26 cellular contexts compared by ENCODE assay signal in the genomic region with DNA sequence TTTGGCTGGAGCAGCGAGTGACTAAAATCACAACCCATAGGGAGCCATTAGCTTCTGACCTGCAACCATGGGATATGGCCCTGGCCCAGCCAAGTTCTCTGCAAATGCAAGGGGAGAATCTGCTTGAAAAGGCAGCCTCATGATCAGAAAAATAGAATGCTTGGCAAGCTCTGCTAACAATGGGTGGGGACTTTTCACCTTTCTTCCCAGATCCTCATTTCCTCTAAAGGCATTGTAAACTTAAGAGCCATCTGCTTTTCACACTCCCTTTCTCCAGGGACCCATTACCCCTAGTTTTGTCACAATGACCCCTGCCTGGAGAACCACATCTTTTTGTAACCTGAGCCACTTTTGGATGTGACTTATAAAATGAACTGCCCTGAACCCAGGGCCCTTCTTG.
A peak's percentile ranks its signal among the peaks of the same experiment; 100 is the strongest.
DNase-seq lines count a peak whose midpoint lies in the region; ATAC-seq and TF ChIP-seq lines count a peak whose summit lies in the region.
"Had no signal": no experiment of that assay in that cellular context is flagged by ENCODE, and none has a peak within 500 bp of the region (broad histone marks: within the 10 kb centered on the region; RNA-seq: fewer than 3 reads in every experiment).

No MANE protein-coding gene starts in this region.

- H3K27ac ChIP-seq in thyroid gland, result no peak overlapping the region
- H3K27ac ChIP-seq: stomach, upper lobe of right lung had no signal

- peak; percentile 43 for ATAC-seq in HG02938 (IDR thresholded peaks at IDR 0.05; ENCODE audit: unreplicated experiment)
- ATAC-seq in activated B cell treated with CpG ODN at 0.5 μM for 24 hours (ENCODE audit: low read depth), result no peak
- ATAC-seq in sciatic nerve, result peak; percentile 92
- no peak for ATAC-seq in GM19397 (IDR thresholded peaks at IDR 0.05; ENCODE audit: unreplicated experiment)
- ATAC-seq: activated T-cell treated with anti-CD3 and anti-CD28 coated beads, Interleukin-2, amount 50 U/mL, for 4 hours; HCT116; PC-3; upper lobe of right lung had no signal

- TF ChIP-seq CTCF in GM13976 (IDR thresholded peaks at IDR 0.05; ENCODE audit: borderline replicate concordance, control extremely low read depth, extremely low read depth, insufficient read depth, missing control alignments) (no peak), activated B cell treated with CpG ODN at 0.5 μM for 24 hours (IDR thresholded peaks at IDR 0.05) (no peak), thyroid gland (IDR thresholded peaks at IDR 0.05) (no peak), GM10248 (IDR thresholded peaks at IDR 0.05; ENCODE audit: control extremely low read depth, extremely low read depth, low read depth, missing control alignments) (no peak)

- DNase-seq in GM13976 (ENCODE audit: low spot score), result peak; percentile 29
- DNase-seq in activated B cell treated with CpG ODN at 0.5 μM for 24 hours, result no peak
- no peak for DNase-seq in sciatic nerve (ENCODE audit: low spot score)
- no peak for DNase-seq in thyroid gland
- DNase-seq in NCI-H82 (lab: John Stamatoyannopoulos, UW), result no peak
- no peak for DNase-seq in GM10248 (ENCODE audit: extremely low spot score)
- DNase-seq: ACHN; activated naive CD4-positive, alpha-beta T cell; activated T-cell treated with anti-CD3 and anti-CD28 coated beads, Interleukin-2, amount 50 U/mL, for 4 hours; adrenal gland; C1 segment of cervical spinal cord; Calu3; EL; kidney glomerular epithelial cell; NCI-H2107; NCI-H774; PC-3; retina; SHP77 treated with DMSO at 0.1 percent for 48 hours; stimulated activated CD4-positive, alpha-beta T cell treated with anti-CD3 and anti-CD28 coated beads, Interleukin-4, amount 100 ng/mL, for 24 hours; stomach; upper lobe of right lung had no signal

- H3K9me3 Mint-ChIP-seq in activated B cell treated with CpG ODN at 0.5 μM for 24 hours, result no peaks in the 10 kb centered on the region
- H3K9me3 Mint-ChIP-seq: IgD-negative memory B cell had no signal

- peaks cover 40% of the 10 kb centered on the region for H3K4me1 Mint-ChIP-seq in activated B cell treated with CpG ODN at 0.5 μM for 24 hours

- peak overlapping the region; percentile 36 for H3K4me3 Mint-ChIP-seq in activated B cell treated with CpG ODN at 0.5 μM for 24 hours
- H3K4me3 Mint-ChIP-seq: activated T-cell treated with anti-CD3 and anti-CD28 coated beads, Interleukin-2, amount 50 U/mL, for 4 hours; IgD-negative memory B cell had no signal

- peaks cover 4 to 7% of the 10 kb centered on the region in 2 donors for H3K4me1 ChIP-seq in thyroid gland
- H3K4me1 ChIP-seq: stomach had no signal

- H3K36me3 Mint-ChIP-seq in activated B cell treated with CpG ODN at 0.5 μM for 24 hours (ENCODE audit: low read depth), result peaks cover 16% of the 10 kb centered on the region

- CTCF ChIA-PET in activated B cell treated with CpG ODN at 0.5 μM for 24 hours (lab: Charles Lee), result no interaction called here
- CTCF ChIA-PET in GM10248 (lab: Yijun Ruan, JAX), result interaction anchor here (1.0 to 1.6 kb wide), 3 partner anchors 9 to 19 kb away, joined by 3 to 4 read pairs (median 3); no protein-coding TSS in a partner anchor

- TF ChIP-seq POLR2A in thyroid gland (IDR thresholded peaks at IDR 0.05), result no peak

- H3K27ac Mint-ChIP-seq in activated B cell treated with CpG ODN at 0.5 μM for 24 hours, result no peak overlapping the region
- H3K27ac Mint-ChIP-seq: IgD-negative memory B cell had no signal

- no peaks in the 10 kb centered on the region for H3K9me3 ChIP-seq in thyroid gland
- H3K9me3 ChIP-seq: adrenal gland, stomach, upper lobe of right lung had no signal

- POLR2A ChIA-PET in activated B cell treated with CpG ODN at 0.5 μM for 24 hours (lab: Charles Lee), result no interaction called here
- POLR2A ChIA-PET in GM10248 (lab: Yijun Ruan, JAX), result no interaction called here

- no peak overlapping the region for H3K4me3 ChIP-seq in thyroid gland (replicated peaks in 1 of 3)
- H3K4me3 ChIP-seq: adrenal gland, stomach, upper lobe of right lung had no signal

- H3K27me3 ChIP-seq in thyroid gland, result no peaks in the 10 kb centered on the region
- H3K27me3 ChIP-seq: adrenal gland, stomach, upper lobe of right lung had no signal

- peaks cover 0 to 4% of the 10 kb centered on the region in 2 donors for H3K36me3 ChIP-seq in thyroid gland
- H3K36me3 ChIP-seq: adrenal gland, upper lobe of right lung had no signal

- WGBS in thyroid gland, 2 donors, result 41 to 67% methylated on average over 1 of the region's 1 CpG

- intact Hi-C loops in activated B cell treated with CpG ODN at 0.5 μM for 24 hours (cut with micrococcal nuclease) (no loop called here), sciatic nerve (cut with DNase I) (no loop called here), thyroid gland (cut with DNase I) (no loop called here)

- H3K27me3 Mint-ChIP-seq in activated B cell treated with CpG ODN at 0.5 μM for 24 hours, result no peaks in the 10 kb centered on the region
- H3K27me3 Mint-ChIP-seq: IgD-negative memory B cell had no signal

- in situ Hi-C loops in GM13976 (cut with MboI; ENCODE audit: low sequenced_read_pairs, unreplicated experiment), result no loop called here

Comparison
In these comparisons a context has a peak if more than half of its experiments do, and no peak if none do; other contexts are left out.
1. ATAC-seq: peak in HG02938 (single experiment) and sciatic nerve (single experiment); none in activated B cell treated with CpG ODN at 0.5 μM for 24 hours (single experiment) and GM19397 (single experiment).